Comparison of ENCODE assay signal across 30 cellular contexts in genomic region chr13:73251866-73252265, GRCh38.
"Had no signal": no experiment of that assay in that cellular context is flagged by ENCODE, and none has a peak within 500 bp of the region (broad histone marks: within the 10 kb centered on the region; RNA-seq: fewer than 3 reads in every experiment).

No MANE protein-coding gene starts in this region.

- H3K27ac Mint-ChIP-seq: activated CD4-positive, alpha-beta memory T cell treated with anti-CD3 and anti-CD28 coated beads for 36 hours; activated CD4-positive, alpha-beta T cell treated with anti-CD3 and anti-CD28 coated beads for 36 hours; activated CD4-positive, alpha-beta T cell treated with anti-CD3 and anti-CD28 coated beads, Interleukin-2, amount 10 ng/mL, durations not matched to agents 24 days and 14 days; activated CD8-positive, alpha-beta memory T cell treated with anti-CD3 and anti-CD28 coated beads, Interleukin-2, amount 10 ng/mL, durations not matched to agents 7 days and 5 days; activated CD8-positive, alpha-beta T cell treated with anti-CD3 and anti-CD28 coated beads, Interleukin-2, amount 10 ng/mL, durations not matched to agents 7 days and 5 days; activated naive CD8-positive, alpha-beta T cell; activated T-helper 17 cell treated with anti-CD3 and anti-CD28 coated beads, Interleukin-2, amount 50 U/mL, for 72 hours; endodermal cell had no signal

- H3K27me3 ChIP-seq: breast epithelium, cardiac muscle cell, colonic mucosa, foreskin keratinocyte, gastrocnemius medialis had no signal

- H3K9me3 Mint-ChIP-seq: activated CD4-positive, alpha-beta memory T cell treated with anti-CD3 and anti-CD28 coated beads for 36 hours; activated T-cell treated with anti-CD3 and anti-CD28 coated beads, Interleukin-2, amount 50 U/mL, for 4 hours; activated T-helper 17 cell treated with anti-CD3 and anti-CD28 coated beads, Interleukin-2, amount 50 U/mL, for 72 hours had no signal

- DNase-seq: activated CD4-positive, alpha-beta memory T cell treated with anti-CD3 and anti-CD28 coated beads for 36 hours; activated CD4-positive, alpha-beta T cell treated with anti-CD3 and anti-CD28 coated beads for 36 hours; activated CD4-positive, alpha-beta T cell treated with anti-CD3 and anti-CD28 coated beads, Interleukin-2, amount 10 ng/mL, durations not matched to agents 24 days and 14 days; activated CD4-positive, CD25-positive, alpha-beta regulatory T cell; activated CD4-positive, CD25-positive, alpha-beta regulatory T cell treated with anti-CD3 and anti-CD28 coated beads, Interleukin-2, amount 50 U/mL, for 72 hours; activated CD8-positive, alpha-beta memory T cell treated with anti-CD3 and anti-CD28 coated beads, Interleukin-2, amount 10 ng/mL, durations not matched to agents 7 days and 5 days; activated CD8-positive, alpha-beta memory T cell treated with anti-CD3 and anti-CD28 coated beads, Interleukin-2, amount 50 U/mL, for 48 hours; activated CD8-positive, alpha-beta T cell treated with anti-CD3 and anti-CD28 coated beads, Interleukin-2, amount 10 ng/mL, durations not matched to agents 7 days and 5 days; activated effector memory CD4-positive, alpha-beta T cell treated with Interleukin-2 at 50 U/mL for 16 hours; activated gamma-delta T cell treated with Interleukin-2 at 50 U/mL for 16 hours; activated naive CD4-positive, alpha-beta T cell treated with anti-CD3 and anti-CD28 coated beads, Interleukin-2, amount 50 U/mL, for 16 hours; activated naive CD4-positive, alpha-beta T cell treated with Interleukin-2 at 50 U/mL for 16 hours; activated T-cell treated with anti-CD3 and anti-CD28 coated beads, Interleukin-2, amount 50 U/mL, for 4 hours; amniotic stem cell; anterior cingulate cortex; central memory CD4-positive, alpha-beta T cell; cerebellar nuclear complex; colonic mucosa; effector memory CD4-positive, alpha-beta T cell; endodermal cell; foreskin keratinocyte; gastrocnemius medialis; glutamatergic neuron; T-helper 2 cell had no signal

- H3K9me3 ChIP-seq: breast epithelium, colonic mucosa, gastrocnemius medialis had no signal

- H3K4me1 ChIP-seq: colonic mucosa, gastrocnemius medialis had no signal

- H3K36me3 Mint-ChIP-seq: activated CD4-positive, alpha-beta memory T cell treated with anti-CD3 and anti-CD28 coated beads for 36 hours; activated CD8-positive, alpha-beta memory T cell treated with anti-CD3 and anti-CD28 coated beads, Interleukin-2, amount 10 ng/mL, durations not matched to agents 7 days and 5 days; activated naive CD8-positive, alpha-beta T cell; brain had no signal

- H3K4me3 Mint-ChIP-seq: activated CD4-positive, alpha-beta memory T cell treated with anti-CD3 and anti-CD28 coated beads for 36 hours; activated CD4-positive, alpha-beta T cell treated with anti-CD3 and anti-CD28 coated beads for 36 hours; activated CD4-positive, alpha-beta T cell treated with anti-CD3 and anti-CD28 coated beads, Interleukin-2, amount 10 ng/mL, durations not matched to agents 24 days and 14 days; activated CD8-positive, alpha-beta memory T cell treated with anti-CD3 and anti-CD28 coated beads, Interleukin-2, amount 10 ng/mL, durations not matched to agents 7 days and 5 days; activated CD8-positive, alpha-beta T cell treated with anti-CD3 and anti-CD28 coated beads, Interleukin-2, amount 10 ng/mL, durations not matched to agents 7 days and 5 days; activated naive CD8-positive, alpha-beta T cell; activated T-cell treated with anti-CD3 and anti-CD28 coated beads, Interleukin-2, amount 50 U/mL, for 4 hours; activated T-helper 17 cell treated with anti-CD3 and anti-CD28 coated beads, Interleukin-2, amount 50 U/mL, for 72 hours; brain; endodermal cell had no signal

- ATAC-seq: activated CD4-positive, alpha-beta T cell treated with anti-CD3 and anti-CD28 coated beads for 36 hours; activated CD8-positive, alpha-beta memory T cell treated with anti-CD3 and anti-CD28 coated beads, Interleukin-2, amount 10 ng/mL, durations not matched to agents 7 days and 5 days; activated CD8-positive, alpha-beta T cell treated with anti-CD3 and anti-CD28 coated beads, Interleukin-2, amount 10 ng/mL, durations not matched to agents 7 days and 5 days; activated T-cell treated with anti-CD3 and anti-CD28 coated beads, Interleukin-2, amount 50 U/mL, for 4 hours; activated T-helper 17 cell treated with anti-CD3 and anti-CD28 coated beads, Interleukin-2, amount 50 U/mL, for 72 hours; esophagus mucosa; foreskin keratinocyte; gastrocnemius medialis had no signal

- H3K36me3 ChIP-seq: breast epithelium, cardiac muscle cell, colonic mucosa, gastrocnemius medialis had no signal

- H3K27ac ChIP-seq: breast epithelium, cardiac muscle cell, colonic mucosa, foreskin keratinocyte, gastrocnemius medialis had no signal

- H3K4me1 Mint-ChIP-seq: activated CD8-positive, alpha-beta memory T cell treated with anti-CD3 and anti-CD28 coated beads, Interleukin-2, amount 10 ng/mL, durations not matched to agents 7 days and 5 days; activated T-helper 17 cell treated with anti-CD3 and anti-CD28 coated beads, Interleukin-2, amount 50 U/mL, for 72 hours had no signal

- H3K4me3 ChIP-seq: breast epithelium, cardiac muscle cell, colonic mucosa, gastrocnemius medialis had no signal

- H3K27me3 Mint-ChIP-seq: activated CD4-positive, alpha-beta memory T cell treated with anti-CD3 and anti-CD28 coated beads for 36 hours; activated CD4-positive, alpha-beta T cell treated with anti-CD3 and anti-CD28 coated beads for 36 hours; activated naive CD8-positive, alpha-beta T cell had no signal
